Comparison of ENCODE assay signal across 8 cellular contexts in genomic region chr1:13730751-13731482, GRCh38. TPM values are rescaled to one million over a fixed set of nuclear protein-coding genes. Genes with fewer than 3 reads are reported as not detected.
A peak's percentile ranks its signal among the peaks of the same experiment; 100 is the strongest.
DNase-seq lines count a peak whose midpoint lies in the region; ATAC-seq and TF ChIP-seq lines count a peak whose summit lies in the region.

No MANE protein-coding gene starts in this region.

- H3K27ac Mint-ChIP-seq in CD8-positive, alpha-beta T cell = peak overlapping the region; percentile 98

- peak; percentile 69 to 96 (median 79) for DNase-seq in CD8-positive, alpha-beta T cell
- peak; percentile 76 to 81 for DNase-seq in activated CD4-positive, alpha-beta T cell treated with anti-CD3 and anti-CD28 coated beads, Interleukin-2, amount 50 U/mL, for 48 hours
- DNase-seq in epithelial cell of esophagus (ENCODE audit: low read depth) = peak; percentile 28
- DNase-seq in stimulated activated CD4-positive, alpha-beta T cell treated with anti-CD3 and anti-CD28 coated beads, Interleukin-1b, Interleukin-23, amount 100 ng/mL, for 4 hours (ENCODE audit: low read depth in 2 of 2) = peak; percentile 48 to 68
- no peak for DNase-seq in HCEC 1CT
- DNase-seq in HUDEP-2 (lab: John Stamatoyannopoulos, UW; ENCODE audit: unreplicated experiment in 76 of 76) = no peak

- CTCF ChIA-PET in CD8-positive, alpha-beta T cell (lab: Charles Lee) = interaction anchor here (0.6 to 1.2 kb wide), 5 partner anchors 14 to 45 kb away, joined by 3 to 4 read pairs (median 3); no protein-coding TSS in a partner anchor

- peak overlapping the region; percentile 84 for H3K27ac ChIP-seq in CD8-positive, alpha-beta T cell (ENCODE audit: low read depth, low read length)

- H3K4me1 ChIP-seq in CD8-positive, alpha-beta T cell (ENCODE audit: insufficient read depth, low read length) = peaks cover 68% of the 10 kb centered on the region

- H3K27me3 Mint-ChIP-seq in CD8-positive, alpha-beta T cell (ENCODE audit: low read depth) = no peaks in the 10 kb centered on the region

- POLR2A ChIA-PET in CD8-positive, alpha-beta T cell (lab: Charles Lee) = interaction anchor here (0.7 to 3.0 kb wide), 7 partner anchors 17 to 67 kb away, joined by 3 to 24 read pairs (median 4); no protein-coding TSS in a partner anchor

- peak; percentile 93 for ATAC-seq in CD8-positive, alpha-beta T cell
- peak; percentile 95 for ATAC-seq in GM19455 (IDR thresholded peaks at IDR 0.05; ENCODE audit: unreplicated experiment)
- peak; percentile 55 for ATAC-seq in HG03575 (IDR thresholded peaks at IDR 0.05; ENCODE audit: extremely low read depth, insufficient number of reproducible peaks, low FRiP score, unreplicated experiment)

- peak overlapping the region; percentile 74 for H3K4me3 Mint-ChIP-seq in CD8-positive, alpha-beta T cell

- intact Hi-C loops in CD8-positive, alpha-beta T cell (cut with DNase I, micrococcal nuclease) = loop anchor here (1.0 to 10.0 kb wide), 5 partner anchors 18 to 1116 kb away; partner anchors contain the start of genes DHRS3 (in 1 of the 2) and PRDM2 (in 1 of the 2)

- no peak for TF ChIP-seq CTCF in CD8-positive, alpha-beta T cell (IDR thresholded peaks at IDR 0.05)
- no peak for TF ChIP-seq CTCF in epithelial cell of esophagus (IDR thresholded peaks at IDR 0.05; ENCODE audit: insufficient read depth, low read depth, low read length, missing control alignments)

- H3K4me3 ChIP-seq in CD8-positive, alpha-beta T cell (ENCODE audit: low read depth, low read length) = peak overlapping the region; percentile 27
- H3K4me3 ChIP-seq in epithelial cell of esophagus (ENCODE audit: low read length) = no peak overlapping the region

- peaks cover 87% of the 10 kb centered on the region for H3K4me1 Mint-ChIP-seq in CD8-positive, alpha-beta T cell (ENCODE audit: low read depth)

- no peaks in the 10 kb centered on the region for H3K27me3 ChIP-seq in CD8-positive, alpha-beta T cell (ENCODE audit: insufficient read depth, low read length)

- no peaks in the 10 kb centered on the region for H3K36me3 ChIP-seq in CD8-positive, alpha-beta T cell (ENCODE audit: insufficient read depth, low read length)

- H3K36me3 Mint-ChIP-seq in CD8-positive, alpha-beta T cell = peaks cover 14% of the 10 kb centered on the region

- H3K9me3 Mint-ChIP-seq in CD8-positive, alpha-beta T cell = no peaks in the 10 kb centered on the region

- H3K9me3 ChIP-seq in CD8-positive, alpha-beta T cell (ENCODE audit: low read length) = no peaks in the 10 kb centered on the region

RNA-seq across cellular contexts. Expression of gene PRDM2, which starts 30.9 kb away (rescaled TPM):
- 100 to 1,000 TPM; 170 to 180 TPM for total RNA-seq in CD8-positive, alpha-beta T cell

Comparison
In these comparisons a context has a peak if more than half of its experiments do, and no peak if none do; other contexts are left out.
1. DNase-seq: peak in CD8-positive, alpha-beta T cell (7 of 7), activated CD4-positive, alpha-beta T cell treated with anti-CD3 and anti-CD28 coated beads, Interleukin-2, amount 50 U/mL, for 48 hours (2 of 2), epithelial cell of esophagus (single experiment) and stimulated activated CD4-positive, alpha-beta T cell treated with anti-CD3 and anti-CD28 coated beads, Interleukin-1b, Interleukin-23, amount 100 ng/mL, for 4 hours (2 of 2); none in HCEC 1CT (single experiment) and HUDEP-2 (0 of 76).
2. Peak in every context shown above with its lines, with median percentiles within 50 percentile points of each other: ATAC-seq.